ENCODE assay signal across 1 cellular context in the genomic region with DNA sequence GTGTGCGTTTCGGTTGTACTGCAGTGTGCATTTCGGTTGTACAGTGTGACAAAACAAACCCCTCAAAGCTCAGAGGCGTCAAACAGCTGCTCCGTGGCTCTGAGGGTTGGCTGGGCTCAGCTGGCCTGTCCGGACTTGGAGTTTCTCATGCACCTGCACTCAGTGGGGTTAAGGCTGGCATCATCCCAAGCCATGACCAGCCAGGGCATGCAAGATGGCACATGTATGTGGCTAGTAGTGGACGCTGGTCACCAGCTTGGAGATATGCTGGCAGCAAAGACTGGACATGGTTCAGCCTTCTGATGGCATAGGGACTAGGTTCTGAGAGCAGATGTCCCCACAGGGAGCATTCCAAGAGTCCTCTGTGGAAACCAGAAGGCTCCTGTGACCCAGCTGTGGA.
TF ChIP-seq lines count a peak whose summit lies in the region.

No MANE protein-coding gene starts in this region.

TF ChIP-seq in IMR-90, 13 proteins besides CTCF, POLR2A, EP300 and RAD21 (continued from another document):
- TF ChIP-seq, protein P1, sequence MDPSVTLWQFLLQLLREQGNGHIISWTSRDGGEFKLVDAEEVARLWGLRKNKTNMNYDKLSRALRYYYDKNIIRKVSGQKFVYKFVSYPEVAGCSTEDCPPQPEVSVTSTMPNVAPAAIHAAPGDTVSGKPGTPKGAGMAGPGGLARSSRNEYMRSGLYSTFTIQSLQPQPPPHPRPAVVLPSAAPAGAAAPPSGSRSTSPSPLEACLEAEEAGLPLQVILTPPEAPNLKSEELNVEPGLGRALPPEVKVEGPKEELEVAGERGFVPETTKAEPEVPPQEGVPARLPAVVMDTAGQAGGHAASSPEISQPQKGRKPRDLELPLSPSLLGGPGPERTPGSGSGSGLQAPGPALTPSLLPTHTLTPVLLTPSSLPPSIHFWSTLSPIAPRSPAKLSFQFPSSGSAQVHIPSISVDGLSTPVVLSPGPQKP (IDR thresholded peaks at IDR 0.05; ENCODE audit: borderline replicate concordance, low read depth, low read length), result no peak
- TF ChIP-seq NFE2L2 (IDR thresholded peaks at IDR 0.05; ENCODE audit: low read depth, low read length) (no peak), RCOR1 (IDR thresholded peaks at IDR 0.05; ENCODE audit: insufficient replicate concordance, low read length) (no peak)
- TF ChIP-seq, protein P2, sequence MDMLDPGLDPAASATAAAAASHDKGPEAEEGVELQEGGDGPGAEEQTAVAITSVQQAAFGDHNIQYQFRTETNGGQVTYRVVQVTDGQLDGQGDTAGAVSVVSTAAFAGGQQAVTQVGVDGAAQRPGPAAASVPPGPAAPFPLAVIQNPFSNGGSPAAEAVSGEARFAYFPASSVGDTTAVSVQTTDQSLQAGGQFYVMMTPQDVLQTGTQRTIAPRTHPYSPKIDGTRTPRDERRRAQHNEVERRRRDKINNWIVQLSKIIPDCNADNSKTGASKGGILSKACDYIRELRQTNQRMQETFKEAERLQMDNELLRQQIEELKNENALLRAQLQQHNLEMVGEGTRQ (IDR thresholded peaks at IDR 0.05; ENCODE audit: low read depth, low read length), result no peak
TF ChIP-seq in IMR-90: peak in this region for 0.
